Comparison of ENCODE assay signal across 22 cellular contexts in genomic region chr5:124238350-124238749, GRCh38.
"Had no signal": no experiment of that assay in that cellular context is flagged by ENCODE, and none has a peak within 500 bp of the region (broad histone marks: within the 10 kb centered on the region; RNA-seq: fewer than 3 reads in every experiment).

No MANE protein-coding gene starts in this region.

- H3K27me3 ChIP-seq: colonic mucosa, pancreas, suprapubic skin, tibial artery, upper lobe of left lung, uterus had no signal

- H3K4me1 ChIP-seq: colonic mucosa, pancreas, suprapubic skin, tibial artery, upper lobe of left lung, uterus had no signal

- H3K27ac ChIP-seq: colonic mucosa, pancreas, suprapubic skin, tibial artery, upper lobe of left lung, uterus had no signal

- ATAC-seq: esophagus mucosa; left lobe of liver; natural killer cell treated with Interleukin-12 subunit alpha and Interleukin-12 subunit beta and Interleukin-15 and Interleukin-18, amount 100 ng/mL, for 72 hours; pancreas; right cardiac atrium had no signal

- H3K4me3 ChIP-seq: colonic mucosa, pancreas, suprapubic skin, tibial artery, upper lobe of left lung, uterus had no signal

- H3K36me3 ChIP-seq: colonic mucosa, pancreas, suprapubic skin, tibial artery, upper lobe of left lung, uterus had no signal

- H3K9me3 ChIP-seq: colonic mucosa, pancreas, suprapubic skin, uterus had no signal

- DNase-seq: cerebellar nuclear complex; colonic mucosa; dermis blood vessel endothelial cell; effector CD4-positive, alpha-beta T cell; endodermal cell; foreskin fibroblast; kidney glomerular epithelial cell; midbrain; occipital lobe; pancreas; right cardiac atrium; small intestine; stimulated activated CD4-positive, alpha-beta T cell treated with anti-CD3 and anti-CD28 coated beads, Interleukin-12 subunit alpha, Interleukin-12 subunit beta, amount 100 ng/mL, for 4 hours; stimulated activated naive CD4-positive, alpha-beta T cell treated with Interleukin-2 at 50 U/mL for 16 hours; tibial artery; upper lobe of left lung; uterus had no signal

- FAIRE-seq: endothelial cell of umbilical vein, pancreas, small intestine had no signal
